In the genomic region with DNA sequence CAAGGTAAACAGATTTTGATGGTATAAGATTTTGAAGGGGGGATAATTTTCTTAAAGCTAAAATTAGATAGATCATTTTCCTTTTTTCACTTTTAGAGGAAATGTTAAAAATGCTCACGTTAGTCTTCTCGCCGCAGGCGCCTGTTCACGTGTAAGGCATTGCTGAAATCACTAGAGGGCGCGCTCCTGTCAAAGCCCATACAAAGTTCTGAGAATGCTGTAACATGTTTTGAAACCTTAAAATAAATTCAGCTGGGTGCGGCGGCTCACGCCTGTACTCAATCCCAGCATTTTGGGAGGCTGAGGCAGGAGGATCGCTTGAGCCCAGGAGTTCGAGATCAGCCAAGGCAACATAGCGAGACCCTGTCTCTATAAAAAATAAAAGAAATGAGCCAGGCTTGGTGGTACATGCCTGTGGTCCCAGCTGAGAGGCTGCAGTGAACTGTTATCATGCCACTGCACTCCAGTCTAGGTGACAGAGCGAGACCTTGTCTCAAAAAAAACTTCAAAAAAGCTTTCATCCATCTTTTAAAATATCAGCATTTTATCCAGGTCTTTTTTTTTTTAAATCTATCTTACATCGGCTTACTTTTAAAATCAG, we compare ENCODE assay signal across 8 cellular contexts.
DNase-seq lines count a peak whose midpoint lies in the region; ATAC-seq and TF ChIP-seq lines count a peak whose summit lies in the region.

No MANE protein-coding gene starts in this region.

- no peaks in the 10 kb centered on the region for H4K20me1 ChIP-seq in DND-41 (ENCODE audit: insufficient read depth, low read length)

- H3K36me3 ChIP-seq in DND-41 (ENCODE audit: insufficient read depth, low read length) (no peaks in the 10 kb centered on the region), WERI-Rb-1 (no peaks in the 10 kb centered on the region)

- H2AFZ ChIP-seq in DND-41 (ENCODE audit: low read depth, low read length), result no peak overlapping the region

- H3K27ac Mint-ChIP-seq in naive thymus-derived CD8-positive, alpha-beta T cell, result no peak overlapping the region

- H3K27ac ChIP-seq in DND-41 (ENCODE audit: low read length), result no peak overlapping the region
- no peak overlapping the region for H3K27ac ChIP-seq in WERI-Rb-1

- ATAC-seq in DND-41 (ENCODE audit: insufficient read depth, low read depth) (peak; percentile 71; the same call in 2 of the 3 replicates), GM21529 (IDR thresholded peaks at IDR 0.05; ENCODE audit: unreplicated experiment) (peak; percentile 81)
- no peak for ATAC-seq in naive thymus-derived CD8-positive, alpha-beta T cell

- DNase-seq in DND-41 (peak; percentile 41), NCI-H1105 treated with DMSO at 0.1 percent for 48 hours (lab: John Stamatoyannopoulos, UW) (peak; percentile 24), WERI-Rb-1 (peak; percentile 51), epithelial cell of esophagus (ENCODE audit: low read depth) (peak; percentile 52), activated gamma-delta T cell treated with Interleukin-2 at 50 U/mL for 16 hours (no peak)
- peak in 6 of 10 donors; percentile 6 to 36 (median 17) for DNase-seq in naive thymus-derived CD8-positive, alpha-beta T cell
- DNase-seq in effector CD4-positive, alpha-beta T cell, result no peak

- POLR2A ChIA-PET in naive thymus-derived CD8-positive, alpha-beta T cell (lab: Charles Lee), result no interaction called here

- H3K4me3 ChIP-seq in DND-41 (ENCODE audit: low read depth in 1 of 2, low read length in 2 of 2) (no peak overlapping the region), WERI-Rb-1 (ENCODE audit: low read depth, low read length) (no peak overlapping the region), epithelial cell of esophagus (ENCODE audit: low read length) (no peak overlapping the region)

- H3K79me2 ChIP-seq in DND-41 (ENCODE audit: insufficient read depth, low read length), result no peaks in the 10 kb centered on the region

- TF ChIP-seq CTCF in DND-41 (IDR thresholded peaks at IDR 0.05; ENCODE audit: borderline replicate concordance, extremely low read depth, low read length, poor library complexity, severe bottlenecking) (peak; percentile 72), WERI-Rb-1 (IDR thresholded peaks at IDR 0.05; ENCODE audit: low read depth, low read length) (peak; percentile 68), epithelial cell of esophagus (IDR thresholded peaks at IDR 0.05; ENCODE audit: insufficient read depth, low read depth, low read length, missing control alignments) (peak; percentile 68)

- H3K36me3 Mint-ChIP-seq in naive thymus-derived CD8-positive, alpha-beta T cell, result no peaks in the 10 kb centered on the region

- H3K27me3 ChIP-seq in DND-41 (ENCODE audit: insufficient read depth, low read length, poor library complexity), result no peaks in the 10 kb centered on the region
- H3K27me3 ChIP-seq in WERI-Rb-1 (ENCODE audit: insufficient read depth, low read depth, severe bottlenecking), result peaks cover 3% of the 10 kb centered on the region

- no peak overlapping the region for H3K9ac ChIP-seq in DND-41 (ENCODE audit: low read depth, low read length)

- no peaks in the 10 kb centered on the region for H3K4me1 ChIP-seq in DND-41 (ENCODE audit: insufficient read depth, low read length)

- no peaks in the 10 kb centered on the region for H3K4me1 Mint-ChIP-seq in naive thymus-derived CD8-positive, alpha-beta T cell

- no peak overlapping the region for H3K4me2 ChIP-seq in DND-41 (ENCODE audit: insufficient read depth, low read length)

- H3K4me3 Mint-ChIP-seq in naive thymus-derived CD8-positive, alpha-beta T cell, result no peak overlapping the region

- no peaks in the 10 kb centered on the region for H3K9me3 Mint-ChIP-seq in naive thymus-derived CD8-positive, alpha-beta T cell

- H3K9me3 ChIP-seq in DND-41 (ENCODE audit: insufficient read depth, low read length, severe bottlenecking) (no peaks in the 10 kb centered on the region), WERI-Rb-1 (ENCODE audit: severe bottlenecking) (no peaks in the 10 kb centered on the region)

- H3K27me3 Mint-ChIP-seq in naive thymus-derived CD8-positive, alpha-beta T cell, result peaks cover 0 to 6% (median 0%) of the 10 kb centered on the region in 5 donors

Comparison
In these comparisons a context has a peak if more than half of its experiments do, and no peak if none do; other contexts are left out.
1. ATAC-seq: peak in DND-41 (single experiment) and GM21529 (single experiment); none in naive thymus-derived CD8-positive, alpha-beta T cell (0 of 2).
2. DNase-seq: peak in DND-41 (single experiment), NCI-H1105 treated with DMSO at 0.1 percent for 48 hours (single experiment), WERI-Rb-1 (single experiment), epithelial cell of esophagus (single experiment) and naive thymus-derived CD8-positive, alpha-beta T cell (6 of 10); none in effector CD4-positive, alpha-beta T cell (single experiment) and activated gamma-delta T cell treated with Interleukin-2 at 50 U/mL for 16 hours (single experiment).
3. Peak in every context shown above with its lines, with median percentiles within 50 percentile points of each other: CTCF ChIP-seq.